1 cellular context compared by ENCODE assay signal in genomic region chr16:788399-789126, GRCh38.
A peak's percentile ranks its signal among the peaks of the same experiment; 100 is the strongest.
TF ChIP-seq lines count a peak whose summit lies in the region.

CHTF18 (plus strand) TSS chr16:788620; CDS start chr16:788685, 65 bp downstream.

TF ChIP-seq in GM12878, 131 proteins besides CTCF, POLR2A, EP300 and RAD21 (continued from another document):
- TF ChIP-seq E4F1 (IDR thresholded peaks at IDR 0.05; ENCODE audit: borderline replicate concordance, partially characterized antibody): no peak
- no peak for TF ChIP-seq MEF2A (IDR thresholded peaks at IDR 0.05; ENCODE audit: insufficient read depth, low read depth, low read length)
- peak; percentile 89 for TF ChIP-seq PBX3 (IDR thresholded peaks at IDR 0.05; ENCODE audit: insufficient replicate concordance, low read depth, low read length)
- TF ChIP-seq NR2C1 (IDR thresholded peaks at IDR 0.05): no peak
- TF ChIP-seq SIN3A (IDR thresholded peaks at IDR 0.05; ENCODE audit: low read depth, low read length): peak; percentile 97
- TF ChIP-seq CBX3 (IDR thresholded peaks at IDR 0.05; ENCODE audit: borderline replicate concordance, low read depth): no peak
- TF ChIP-seq CBX5 (IDR thresholded peaks at IDR 0.05; ENCODE audit: low read depth): no peak
- no peak for TF ChIP-seq JUND (IDR thresholded peaks at IDR 0.05; ENCODE audit: low read depth, low read length)
- TF ChIP-seq E2F8 (IDR thresholded peaks at IDR 0.05; ENCODE audit: low read depth, partially characterized antibody): no peak
- TF ChIP-seq TCF7 (IDR thresholded peaks at IDR 0.05; ENCODE audit: borderline replicate concordance): no peak
- peak; percentile 90 for TF ChIP-seq MXI1 (IDR thresholded peaks at IDR 0.05; ENCODE audit: low read depth, low read length)
- TF ChIP-seq IRF5 (IDR thresholded peaks at IDR 0.05; ENCODE audit: borderline replicate concordance): no peak
- TF ChIP-seq KDM1A (IDR thresholded peaks at IDR 0.05; ENCODE audit: borderline replicate concordance): no peak
- no peak for TF ChIP-seq MTA2 (IDR thresholded peaks at IDR 0.05; ENCODE audit: low read depth)
- no peak for TF ChIP-seq ZNF622 (IDR thresholded peaks at IDR 0.05)
- TF ChIP-seq RB1 (IDR thresholded peaks at IDR 0.05; ENCODE audit: borderline replicate concordance): peak; percentile 70; the same call in 1 of the 2 replicates
- TF ChIP-seq CUX1 (IDR thresholded peaks at IDR 0.05; ENCODE audit: insufficient replicate concordance, low read depth, low read length): no peak
- no peak for TF ChIP-seq REST (IDR thresholded peaks at IDR 0.05; ENCODE audit: low read depth, low read length)
- TF ChIP-seq SP1 (IDR thresholded peaks at IDR 0.05; ENCODE audit: low read depth, low read length): peak; percentile 86
- no peak for TF ChIP-seq EED (IDR thresholded peaks at IDR 0.05; ENCODE audit: low read depth)
- peak; percentile 62 to 90; a peak in 3 of 4 replicates for TF ChIP-seq BHLHE40 (IDR thresholded peaks at IDR 0.05; ENCODE audit: borderline replicate concordance in 1 of 2, low read depth in 2 of 2, low read length in 1 of 2)
